8 cellular contexts compared by ENCODE assay signal in the genomic region with DNA sequence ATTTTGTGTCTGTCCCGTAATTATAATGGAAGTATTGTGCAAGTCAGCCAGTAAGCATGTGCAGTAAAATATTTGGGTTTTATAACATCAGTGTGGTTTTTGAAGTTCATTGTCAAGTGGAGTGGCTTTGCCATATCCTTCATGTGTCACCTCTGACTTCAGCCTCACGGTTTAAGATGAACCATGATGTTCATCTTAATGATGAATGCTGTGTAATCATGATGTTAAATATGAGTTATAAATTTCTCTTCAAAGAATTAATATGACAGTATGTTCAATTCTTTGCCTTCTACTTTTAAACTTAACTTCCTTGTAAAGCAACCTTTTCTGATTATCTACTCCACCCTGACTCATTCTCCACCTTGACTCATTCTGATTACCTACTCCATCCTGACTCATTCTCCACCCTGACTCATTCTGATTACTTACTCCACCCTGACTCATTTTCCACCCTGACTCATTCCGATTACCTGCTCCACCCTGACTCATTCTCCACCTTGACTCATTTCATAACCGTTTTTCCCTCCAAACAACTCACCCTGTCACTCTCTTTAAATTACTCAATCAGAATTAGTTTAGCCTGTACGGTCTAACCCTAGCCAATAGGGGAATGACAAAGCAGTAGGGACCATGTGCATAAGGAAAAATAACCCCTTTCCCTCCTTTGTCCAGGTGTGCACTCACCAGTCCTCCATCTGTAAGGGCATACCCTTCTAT. TPM values are rescaled to one million over a fixed set of nuclear protein-coding genes. Genes with fewer than 3 reads are reported as not detected.
DNase-seq lines count a peak whose midpoint lies in the region; ATAC-seq and TF ChIP-seq lines count a peak whose summit lies in the region.

No MANE protein-coding gene starts in this region.

- peak; percentile 37 for DNase-seq in stimulated activated CD4-positive, alpha-beta T cell treated with anti-CD3 and anti-CD28 coated beads, Interleukin-15, amount 100 ng/mL, for 24 hours
- DNase-seq in stimulated activated CD4-positive, alpha-beta T cell treated with anti-CD3 and anti-CD28 coated beads, Interleukin-4, amount 100 ng/mL, for 1 hour, result no peak
- peak; percentile 72 for DNase-seq in T-helper 2 cell treated with Interferon-gamma antibody and Interleukin-4, amounts not matched to agents 5 μg/mL and 100 μg/mL, for 36 hours (ENCODE audit: low spot score)
- DNase-seq in kidney tubule cell (ENCODE audit: low spot score) (peak; percentile 95), NCI-H524 treated with DMSO at 0.1 percent for 48 hours (lab: John Stamatoyannopoulos, UW) (no peak), heart right ventricle (no peak), ureter (ENCODE audit: low spot score) (no peak)

- peak overlapping the region; percentile 1 for H3K4me3 Mint-ChIP-seq in T-helper 2 cell treated with Interferon-gamma antibody and Interleukin-4, amounts not matched to agents 5 μg/mL and 100 μg/mL, for 36 hours

- H3K4me1 ChIP-seq in heart right ventricle, result peaks cover 0 to 2% (median 0%) of the 10 kb centered on the region in 9 donors

- peaks cover 24% of the 10 kb centered on the region for H3K36me3 Mint-ChIP-seq in T-helper 2 cell treated with Interferon-gamma antibody and Interleukin-4, amounts not matched to agents 5 μg/mL and 100 μg/mL, for 36 hours (ENCODE audit: low read depth)

- no peaks in the 10 kb centered on the region for H3K27me3 ChIP-seq in heart right ventricle

- H3K9me3 ChIP-seq in heart right ventricle, result peaks cover 0 to 48% (median 17%) of the 10 kb centered on the region in 11 donors

- no peak overlapping the region for H3K4me3 ChIP-seq in heart right ventricle

- 74 to 76% methylated on average over 5 of the region's 5 CpGs for WGBS in heart right ventricle, 2 donors

- no peak overlapping the region for H3K27ac ChIP-seq in heart right ventricle

- H3K9me3 Mint-ChIP-seq in T-helper 2 cell treated with Interferon-gamma antibody and Interleukin-4, amounts not matched to agents 5 μg/mL and 100 μg/mL, for 36 hours, result peaks cover 73% of the 10 kb centered on the region

- H3K4me1 Mint-ChIP-seq in T-helper 2 cell treated with Interferon-gamma antibody and Interleukin-4, amounts not matched to agents 5 μg/mL and 100 μg/mL, for 36 hours (ENCODE audit: low read depth), result peaks cover 23% of the 10 kb centered on the region

- H3K36me3 ChIP-seq in heart right ventricle, result no peaks in the 10 kb centered on the region

- peak; percentile 98 for ATAC-seq in HG03095 (IDR thresholded peaks at IDR 0.05; ENCODE audit: unreplicated experiment)
- ATAC-seq in heart right ventricle, result no peak

- no peak for TF ChIP-seq CTCF in heart right ventricle (IDR thresholded peaks at IDR 0.05)

- intact Hi-C loops in heart right ventricle (cut with DNase I), result no loop called here

- peak overlapping the region; percentile 83 for H3K27ac Mint-ChIP-seq in T-helper 2 cell treated with Interferon-gamma antibody and Interleukin-4, amounts not matched to agents 5 μg/mL and 100 μg/mL, for 36 hours

- peaks cover 2% of the 10 kb centered on the region for H3K27me3 Mint-ChIP-seq in T-helper 2 cell treated with Interferon-gamma antibody and Interleukin-4, amounts not matched to agents 5 μg/mL and 100 μg/mL, for 36 hours (ENCODE audit: low read depth)

RNA-seq across cellular contexts. Expression of gene ANKRD10, which starts 50.3 kb away (rescaled TPM):
- total RNA-seq in heart right ventricle (10 to 100 TPM; 38.1 to 71.4 (median 49.0) TPM), ureter (138 TPM)
- 100 to 1,000 TPM in 1 of 2 donors, 10 to 100 TPM in 1; 32.4 to 127 TPM for polyA plus RNA-seq in heart right ventricle

Comparison
In these comparisons a context has a peak if more than half of its experiments do, and no peak if none do; other contexts are left out.
1. DNase-seq: peak in stimulated activated CD4-positive, alpha-beta T cell treated with anti-CD3 and anti-CD28 coated beads, Interleukin-15, amount 100 ng/mL, for 24 hours (single experiment), T-helper 2 cell treated with Interferon-gamma antibody and Interleukin-4, amounts not matched to agents 5 μg/mL and 100 μg/mL, for 36 hours (single experiment) and kidney tubule cell (single experiment); none in stimulated activated CD4-positive, alpha-beta T cell treated with anti-CD3 and anti-CD28 coated beads, Interleukin-4, amount 100 ng/mL, for 1 hour (single experiment), NCI-H524 treated with DMSO at 0.1 percent for 48 hours (single experiment), heart right ventricle (0 of 2) and ureter (single experiment).